Comparison of ENCODE assay signal across 8 cellular contexts in the genomic region with DNA sequence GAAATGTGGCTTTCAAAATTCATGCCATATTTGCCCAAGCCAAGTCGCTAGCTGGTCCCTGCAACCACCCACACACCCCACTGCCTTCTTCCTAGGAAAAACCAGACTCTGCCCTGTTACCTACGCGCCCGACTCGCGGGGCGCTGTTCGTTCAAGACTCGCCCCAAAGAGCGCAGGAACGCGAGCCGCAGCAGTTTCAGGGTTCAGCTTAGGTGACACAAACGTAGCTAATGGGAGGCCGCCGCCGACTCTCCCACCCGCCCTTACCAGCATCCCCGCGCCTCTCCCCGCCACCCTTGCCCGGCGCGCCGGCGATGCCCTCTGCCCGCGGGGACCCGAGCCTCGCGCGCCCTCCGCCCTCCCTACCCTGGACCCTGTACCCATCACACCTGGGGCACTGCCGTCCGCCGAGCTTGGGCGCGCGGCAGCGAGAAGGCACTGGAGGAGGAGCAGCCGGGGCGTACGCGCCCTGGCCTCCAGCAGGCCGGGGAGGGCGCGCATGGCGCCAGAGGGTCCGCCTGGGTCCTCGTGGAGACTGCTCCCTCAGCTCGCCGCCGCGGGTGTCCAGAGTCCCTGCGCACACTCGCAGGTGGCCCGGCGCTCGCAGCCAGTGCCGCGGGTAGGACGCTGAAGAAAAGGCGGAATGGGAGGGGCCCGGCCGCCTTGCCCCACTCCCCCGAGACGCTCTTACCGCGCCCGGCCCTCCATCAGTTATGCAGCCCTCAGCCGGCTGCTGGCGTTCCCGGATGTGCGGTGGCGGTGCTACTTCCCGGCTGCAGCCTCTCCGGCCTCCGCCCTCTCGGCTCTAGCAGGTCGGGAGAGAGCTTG.
DNase-seq lines count a peak whose midpoint lies in the region; ATAC-seq and TF ChIP-seq lines count a peak whose summit lies in the region.

A gene with protein sequence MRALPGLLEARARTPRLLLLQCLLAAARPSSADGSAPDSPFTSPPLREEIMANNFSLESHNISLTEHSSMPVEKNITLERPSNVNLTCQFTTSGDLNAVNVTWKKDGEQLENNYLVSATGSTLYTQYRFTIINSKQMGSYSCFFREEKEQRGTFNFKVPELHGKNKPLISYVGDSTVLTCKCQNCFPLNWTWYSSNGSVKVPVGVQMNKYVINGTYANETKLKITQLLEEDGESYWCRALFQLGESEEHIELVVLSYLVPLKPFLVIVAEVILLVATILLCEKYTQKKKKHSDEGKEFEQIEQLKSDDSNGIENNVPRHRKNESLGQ (minus strand): TSS at position 638 of the 828 bp plus-strand sequence. CDS start 137 bp downstream, at position 501.

- peak within 1 kb of the TSS; percentile 38 for H3K4me3 ChIP-seq in astrocyte of the spinal cord (ENCODE audit: low read depth, low read length)

- DNase-seq in GDM1 (lab: John Stamatoyannopoulos, UW), result peak; percentile 73
- DNase-seq in T-helper 22 cell (ENCODE audit: low read depth), result peak; percentile 68
- peak; percentile 29 for DNase-seq in astrocyte of the spinal cord (ENCODE audit: low read depth, low spot score)
- DNase-seq in islet precursor cell, result peak; percentile 92
- DNase-seq in stimulated activated CD4-positive, alpha-beta T cell treated with anti-CD3 and anti-CD28 coated beads, Interleukin-15, amount 100 ng/mL, for 48 hours (ENCODE audit: low read depth in 2 of 2), result peak; percentile 70 to 79
- DNase-seq in HCEC 1CT, result no peak

- peak; percentile 35; the same call in 1 of the 2 replicates for TF ChIP-seq CTCF in LNCAP (IDR thresholded peaks at IDR 0.05)
- no peak for TF ChIP-seq CTCF in astrocyte of the spinal cord (IDR thresholded peaks at IDR 0.05; ENCODE audit: low read depth, low read length)

- in situ Hi-C loops in astrocyte of the spinal cord (cut with HindIII; ENCODE audit: low sequenced_read_pairs), result no loop called here

- peak; percentile 61 for ATAC-seq in GM21737 (IDR thresholded peaks at IDR 0.05; ENCODE audit: unreplicated experiment)
